Comparison of ENCODE assay signal across 15 cellular contexts in genomic region chr11:125364085-125364822, GRCh38.
A peak's percentile ranks its signal among the peaks of the same experiment; 100 is the strongest.
DNase-seq lines count a peak whose midpoint lies in the region; ATAC-seq and TF ChIP-seq lines count a peak whose summit lies in the region.
"Had no signal": no experiment of that assay in that cellular context is flagged by ENCODE, and none has a peak within 500 bp of the region (broad histone marks: within the 10 kb centered on the region; RNA-seq: fewer than 3 reads in every experiment).

No MANE protein-coding gene starts in this region.

- no peak overlapping the region for H3K27ac ChIP-seq in HCT116 (ENCODE audit: low read depth, low read length)
- no peak overlapping the region for H3K27ac ChIP-seq in RWPE1
- no peak overlapping the region for H3K27ac ChIP-seq in ovary

- H3K9ac ChIP-seq in HCT116 (ENCODE audit: low read length): no peak overlapping the region

- TF ChIP-seq EP300 in ovary (IDR thresholded peaks at IDR 0.05): no peak

- BruUV-seq in HCT116 (replicated peaks; lab: Mats Ljungman, UMichigan): no TSS peak

- H3K4me1 ChIP-seq in HCT116 (ENCODE audit: control insufficient read depth in 1 of 2, insufficient read depth in 2 of 2, low read length in 2 of 2): no peaks in the 10 kb centered on the region
- no peaks in the 10 kb centered on the region for H3K4me1 ChIP-seq in ovary (ENCODE audit: insufficient read depth)

- intact Hi-C loops in HCT116 (cut with micrococcal nuclease) (no loop called here), ovary (cut with DNase I) (no loop called here)

- no peaks in the 10 kb centered on the region for H3K36me3 Mint-ChIP-seq in WTC11
- no peaks in the 10 kb centered on the region for H3K36me3 Mint-ChIP-seq in activated T-cell treated with anti-CD3 and anti-CD28 coated beads, Interleukin-2, amount 50 U/mL, for 4 hours (ENCODE audit: insufficient read depth)

- TF ChIP-seq CTCF in HCT116 (IDR thresholded peaks at IDR 0.05 in 2 of 3, conservative IDR thresholded peaks at IDR 0.05 in 1 of 3; ENCODE audit: borderline replicate concordance in 1 of 3, insufficient read depth in 1 of 3, low read depth in 2 of 3, low read length in 2 of 3): 0 out of 6 replicates have a peak, but pooled peaks of 2 of the 3 experiments have one; percentile 8
- 0 out of 2 replicates have a peak, but pooled peaks have one; percentile 13 for TF ChIP-seq CTCF in WTC11 (IDR thresholded peaks at IDR 0.05)
- TF ChIP-seq CTCF in fibroblast of the aortic adventitia (IDR thresholded peaks at IDR 0.05; ENCODE audit: insufficient read depth, low read length): peak; percentile 10
- TF ChIP-seq CTCF in RWPE1 (conservative IDR thresholded peaks at IDR 0.05; ENCODE audit: low read depth): no peak
- no peak for TF ChIP-seq CTCF in ovary (IDR thresholded peaks at IDR 0.05)

- WGBS in ovary, 3 donors: 58 to 73% (median 66%) methylated on average over 11 of the region's 11 CpGs

- no peaks in the 10 kb centered on the region for H3K79me2 ChIP-seq in HCT116 (ENCODE audit: insufficient read depth, low read length)

- CTCF ChIA-PET in HCT116 (lab: Charles Lee): interaction anchor here (0.6 to 1.4 kb wide), 7 partner anchors 11 to 273 kb away, joined by 3 to 7 read pairs (median 4); no protein-coding TSS in a partner anchor
- CTCF ChIA-PET in WTC11 (lab: Charles Lee): interaction anchor here (0.8 to 2.7 kb wide), 22 partner anchors 8 to 273 kb away, joined by 3 to 29 read pairs (median 4); partner anchors contain the start of gene TMEM218
- CTCF ChIA-PET in RWPE1 (lab: Yijun Ruan, JAX): interaction anchor here (0.7 kb wide), 2 partner anchors 96 to 403 kb away, joined by 3 to 4 read pairs; no protein-coding TSS in a partner anchor

- H3K27me3 ChIP-seq in HCT116 (ENCODE audit: insufficient read depth, low read length) (no peaks in the 10 kb centered on the region), ovary (no peaks in the 10 kb centered on the region)

- TF ChIP-seq RAD21 in HCT116 (IDR thresholded peaks at IDR 0.05; ENCODE audit: low read depth): no peak

- H3K4me3 ChIP-seq in HCT116 (replicated peaks in 1 of 2; ENCODE audit: low read depth in 1 of 2, low read length in 2 of 2) (no peak overlapping the region), fibroblast of the aortic adventitia (ENCODE audit: low read depth, low read length) (no peak overlapping the region), ovary (no peak overlapping the region)

- no peak overlapping the region for H3K27ac Mint-ChIP-seq in WTC11

- H3K27me3 Mint-ChIP-seq in WTC11 (ENCODE audit: low read depth): no peaks in the 10 kb centered on the region; the same call in 1 of the 2 replicates
- H3K27me3 Mint-ChIP-seq in activated T-cell treated with anti-CD3 and anti-CD28 coated beads, Interleukin-2, amount 50 U/mL, for 4 hours (ENCODE audit: low read depth): peaks cover 2% of the 10 kb centered on the region

- POLR2A ChIA-PET in HCT116 (lab: Charles Lee) (no interaction called here), WTC11 (lab: Charles Lee) (interaction anchor here (1.3 kb wide), 2 partner anchors 9 to 27 kb away, joined by 4 to 5 read pairs; no protein-coding TSS in a partner anchor), RWPE1 (lab: Yijun Ruan, JAX; ENCODE audit: low non-redundant PET) (no interaction called here)

- no peaks in the 10 kb centered on the region for H3K36me3 ChIP-seq in HCT116 (ENCODE audit: control insufficient read depth in 1 of 2, insufficient read depth in 2 of 2, low read length in 2 of 2)
- H3K36me3 ChIP-seq in ovary: no peaks in the 10 kb centered on the region

- H2AFZ ChIP-seq in HCT116 (ENCODE audit: low read depth, low read length, poor library complexity, severe bottlenecking): no peak overlapping the region

- H3K9me3 Mint-ChIP-seq in WTC11: no peaks in the 10 kb centered on the region
- H3K9me3 Mint-ChIP-seq in activated T-cell treated with anti-CD3 and anti-CD28 coated beads, Interleukin-2, amount 50 U/mL, for 4 hours: no peaks in the 10 kb centered on the region

- peak; percentile 25 for DNase-seq in A172 (ENCODE audit: low spot score)
- no peak for DNase-seq in HCT116 (ENCODE audit: low read depth, low spot score)
- DNase-seq in WTC11 (ENCODE audit: low spot score): no peak
- DNase-seq in fibroblast of the aortic adventitia (ENCODE audit: low read depth): peak; percentile 33
- DNase-seq in RWPE1 (ENCODE audit: low spot score): no peak
- no peak for DNase-seq in ovary
- DNase-seq in HUDEP-2 (lab: John Stamatoyannopoulos, UW; ENCODE audit: unreplicated experiment in 76 of 76): no peak
- DNase-seq in activated T-cell treated with anti-CD3 and anti-CD28 coated beads, Interleukin-2, amount 50 U/mL, for 4 hours: no peak
- DNase-seq: activated effector memory CD4-positive, alpha-beta T cell treated with Interleukin-2 at 50 U/mL for 16 hours; caudate nucleus; DMS53; erythroblast; H7; midbrain; NCI-H1417 had no signal

- H3K4me2 ChIP-seq in HCT116 (ENCODE audit: low read length): no peak overlapping the region

- RAD21 ChIA-PET in HCT116 (lab: Charles Lee; ENCODE audit: low non-redundant PET in 1 of 2, low total read pairs in 2 of 2, uncharacterized antibody in 2 of 2, unreplicated experiment in 2 of 2): no interaction called here

- ATAC-seq in HCT116 (peak; percentile 67), WTC11 (peak; percentile 61)
- ATAC-seq in activated T-cell treated with anti-CD3 and anti-CD28 coated beads, Interleukin-2, amount 50 U/mL, for 4 hours: no peak

- H3K4me3 Mint-ChIP-seq in WTC11: no peak overlapping the region
- no peak overlapping the region for H3K4me3 Mint-ChIP-seq in activated T-cell treated with anti-CD3 and anti-CD28 coated beads, Interleukin-2, amount 50 U/mL, for 4 hours

- no peaks in the 10 kb centered on the region for H3K9me2 ChIP-seq in HCT116 (ENCODE audit: insufficient read depth)

- H3K9me3 ChIP-seq in HCT116 (ENCODE audit: control insufficient read depth in 1 of 2, insufficient read depth in 1 of 2, low read depth in 1 of 2, low read length in 2 of 2) (no peaks in the 10 kb centered on the region), ovary (no peaks in the 10 kb centered on the region)

- no peaks in the 10 kb centered on the region for H4K20me1 ChIP-seq in HCT116 (ENCODE audit: insufficient read depth)

- peaks cover 14% of the 10 kb centered on the region for H3K4me1 Mint-ChIP-seq in WTC11
- H3K4me1 Mint-ChIP-seq in activated T-cell treated with anti-CD3 and anti-CD28 coated beads, Interleukin-2, amount 50 U/mL, for 4 hours (ENCODE audit: low read depth): no peaks in the 10 kb centered on the region

- no peak for TF ChIP-seq POLR2A in HCT116 (IDR thresholded peaks at IDR 0.05; ENCODE audit: borderline replicate concordance, extremely low read depth, insufficient read depth, insufficient read length)
- TF ChIP-seq POLR2A in ovary (IDR thresholded peaks at IDR 0.05): no peak

TF ChIP-seq in HCT116, 20 proteins besides CTCF, POLR2A, EP300 and RAD21 (continues in another document):
- TF ChIP-seq POLR2AphosphoS5 (IDR thresholded peaks at IDR 0.05; ENCODE audit: low read depth, low read length) (no peak), EZH2 (IDR thresholded peaks at IDR 0.05) (no peak), ZNF274 (IDR thresholded peaks at IDR 0.05; ENCODE audit: low read depth, low read length) (no peak), MAX (IDR thresholded peaks at IDR 0.05) (no peak), SIN3A (IDR thresholded peaks at IDR 0.05; ENCODE audit: low read depth) (no peak), TCF7L2 (IDR thresholded peaks at IDR 0.05; ENCODE audit: borderline replicate concordance, extremely low read depth, insufficient read depth, insufficient read length) (no peak), EGR1 (IDR thresholded peaks at IDR 0.05; ENCODE audit: low read depth) (no peak), EZH2phosphoT487 (IDR thresholded peaks at IDR 0.05; ENCODE audit: borderline replicate concordance) (no peak), CBX3 (IDR thresholded peaks at IDR 0.05; ENCODE audit: low read depth) (no peak), JUND (IDR thresholded peaks at IDR 0.05) (no peak), CEBPB (IDR thresholded peaks at IDR 0.05; ENCODE audit: low read depth) (no peak)

TF ChIP-seq in WTC11, 78 proteins besides CTCF, POLR2A, EP300 and RAD21:
- TF ChIP-seq MXD4 (CRISPR knock-in tag; IDR thresholded peaks at IDR 0.05; ENCODE audit: borderline replicate concordance) (no peak), SMAD3 (CRISPR knock-in tag; IDR thresholded peaks at IDR 0.05; ENCODE audit: borderline replicate concordance) (no peak), ZNF671 (CRISPR knock-in tag; IDR thresholded peaks at IDR 0.05) (no peak), GRHL2 (CRISPR knock-in tag; IDR thresholded peaks at IDR 0.05; ENCODE audit: insufficient replicate concordance, severe bottlenecking) (no peak), ZNF396 (CRISPR knock-in tag; IDR thresholded peaks at IDR 0.05; ENCODE audit: borderline replicate concordance) (no peak), MLX (CRISPR knock-in tag; IDR thresholded peaks at IDR 0.05) (no peak)
TF ChIP-seq in WTC11: peak in this region for 0.

Comparison
In these comparisons a context has a peak if more than half of its experiments do, and no peak if none do; other contexts are left out.
1. DNase-seq: peak in A172 (single experiment) and fibroblast of the aortic adventitia (single experiment); none in HCT116 (single experiment), WTC11 (single experiment), RWPE1 (single experiment), ovary (0 of 5), HUDEP-2 (0 of 76) and activated T-cell treated with anti-CD3 and anti-CD28 coated beads, Interleukin-2, amount 50 U/mL, for 4 hours (single experiment).
2. ATAC-seq: peak in HCT116 (single experiment) and WTC11 (single experiment); none in activated T-cell treated with anti-CD3 and anti-CD28 coated beads, Interleukin-2, amount 50 U/mL, for 4 hours (0 of 2).
3. CTCF ChIP-seq: peak in HCT116 (2 of 3), WTC11 (single experiment) and fibroblast of the aortic adventitia (single experiment); none in RWPE1 (single experiment) and ovary (0 of 3).